9 cellular contexts compared by ENCODE assay signal in the genomic region with DNA sequence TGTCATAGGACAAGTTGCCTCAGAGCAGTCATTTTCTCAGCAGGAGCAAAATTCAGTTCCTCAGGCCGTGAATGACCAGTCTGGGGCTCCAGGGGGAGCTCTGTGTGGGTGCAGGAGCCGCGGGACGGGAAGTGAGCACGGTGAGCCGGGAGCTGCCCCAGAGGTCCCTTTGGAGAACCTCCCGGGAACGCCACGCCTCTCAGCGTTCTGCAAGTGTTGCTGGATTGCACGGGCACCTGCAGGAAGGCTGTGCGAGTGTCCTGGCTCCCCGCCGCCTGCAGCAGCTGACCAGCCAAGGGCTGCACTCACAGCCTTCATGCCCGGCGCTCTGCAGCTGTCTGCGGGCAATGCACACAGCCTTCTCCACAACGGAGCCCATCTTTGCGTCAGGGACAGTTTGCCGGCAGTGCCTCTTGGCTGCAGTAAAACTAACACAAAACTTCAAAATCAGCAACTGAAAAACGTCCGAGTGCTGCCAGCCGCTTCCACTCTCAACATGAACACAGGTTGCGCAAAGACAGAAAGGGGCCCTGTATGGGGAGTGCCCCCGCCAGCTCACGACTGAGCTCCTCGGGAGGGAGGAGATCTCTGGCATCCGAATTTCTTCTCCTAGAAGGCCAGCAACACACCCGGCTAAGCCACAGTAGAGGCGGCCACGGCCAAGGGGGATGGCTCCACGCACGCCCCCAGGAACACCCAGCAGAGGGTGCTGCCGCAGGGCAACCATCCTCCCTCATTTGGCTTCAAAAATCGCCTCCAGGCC. TPM values are rescaled to one million over a fixed set of nuclear protein-coding genes. Genes with fewer than 3 reads are reported as not detected.
DNase-seq lines count a peak whose midpoint lies in the region; ATAC-seq, FAIRE-seq and TF ChIP-seq lines count a peak whose summit lies in the region.
"Had no signal": no experiment of that assay in that cellular context is flagged by ENCODE, and none has a peak within 500 bp of the region (broad histone marks: within the 10 kb centered on the region; RNA-seq: fewer than 3 reads in every experiment).

No MANE protein-coding gene starts in this region.

- no peaks in the 10 kb centered on the region for H3K9me3 ChIP-seq in OCI-LY7 (ENCODE audit: low read length)
- H3K9me3 ChIP-seq in H1 (ENCODE audit: insufficient read depth in 2 of 2, low read depth in 1 of 2, low read length in 1 of 2): no peaks in the 10 kb centered on the region
- H3K9me3 ChIP-seq in vagina: no peaks in the 10 kb centered on the region

- DNase-seq in HFF-Myc (ENCODE audit: extremely low read depth, low read depth) (peak; percentile 32), OCI-LY7 (ENCODE audit: low spot score) (no peak), H1 (ENCODE audit: low read depth in 1 of 2, low spot score in 2 of 2) (peak; percentile 21 to 68), lung microvascular endothelial cell (ENCODE audit: low read depth in 2 of 2) (peak; percentile 66 to 76), vagina (ENCODE audit: extremely low spot score in 2 of 2) (no peak)

- H3K79me2 ChIP-seq in OCI-LY7 (ENCODE audit: insufficient read depth, low read depth, low read length): no peaks in the 10 kb centered on the region
- no peaks in the 10 kb centered on the region for H3K79me2 ChIP-seq in H1 (ENCODE audit: control insufficient read depth in 1 of 2, insufficient read depth in 2 of 2, low read length in 2 of 2)

- 72% methylated on average over 35 of the region's 35 CpGs; no CpG with 5 or more reads in 1 of the 2 experiments for WGBS in H1 (ENCODE audit: extremely low coverage in 1 of 2, insufficient coverage in 1 of 2, insufficient read length in 1 of 2, insufficient replicate concordance in 2 of 2, low coverage in 1 of 2, low lambda C conversion rate in 2 of 2, missing lambda C conversion rate in 1 of 2), 2 experiments

- H3K56ac ChIP-seq in H1 (replicated peaks; ENCODE audit: insufficient read length, low read depth, low read length): no peak overlapping the region

- no peak overlapping the region for H2AK5ac ChIP-seq in H1 (ENCODE audit: low read depth, low read length)

- POLR2A ChIA-PET in OCI-LY7 (lab: Charles Lee): no interaction called here
- POLR2A ChIA-PET in H1 (lab: Charles Lee; ENCODE audit: partially characterized antibody): interaction anchor here (0.8 to 1.5 kb wide), 4 partner anchors 32 to 448 kb away, joined by 3 to 5 read pairs (median 4); partner anchors contain the start of genes ACTG1, CEP131 and MRPL12

- no peak overlapping the region for H2BK5ac ChIP-seq in H1 (ENCODE audit: low read depth, low read length)

- no peak for TF ChIP-seq EP300 in H1 (IDR thresholded peaks at IDR 0.05; ENCODE audit: borderline replicate concordance in 1 of 2, low read depth in 2 of 2, low read length in 2 of 2)

- H3K4me3 ChIP-seq in HFF-Myc (replicated peaks; ENCODE audit: low read depth, low read length) (no peak overlapping the region), OCI-LY7 (ENCODE audit: low read depth, low read length, poor library complexity, severe bottlenecking) (no peak overlapping the region), H1 (ENCODE audit: extremely low read depth in 1 of 4, insufficient read depth in 2 of 4, low read depth in 3 of 4, low read length in 4 of 4) (no peak overlapping the region), vagina (no peak overlapping the region)
- H3K4me3 ChIP-seq: PC-9 had no signal

- BruUV-seq in OCI-LY7 (replicated peaks; lab: Mats Ljungman, UMichigan): no TSS peak

- H2BK15ac ChIP-seq in H1 (ENCODE audit: low read length): no peak overlapping the region

- TF ChIP-seq CTCF in HFF-Myc (IDR thresholded peaks at IDR 0.05; ENCODE audit: low read depth, low read length, missing control alignments) (peak; percentile 77), OCI-LY7 (conservative IDR thresholded peaks at IDR 0.05; ENCODE audit: low read length) (peak; percentile 59), H1 (IDR thresholded peaks at IDR 0.05; ENCODE audit: control extremely low read depth in 1 of 3, insufficient read depth in 1 of 3, low read depth in 1 of 3, low read length in 3 of 3) (peak; percentile 46 to 59 (median 52)), vagina (IDR thresholded peaks at IDR 0.05) (peak; percentile 7 to 40 (median 34))

- no peak for FAIRE-seq in H1 (lab: Jason Lieb, UNC)

- H3K27ac ChIP-seq in OCI-LY7 (ENCODE audit: low read depth, low read length, poor library complexity, severe bottlenecking) (no peak overlapping the region), H1 (ENCODE audit: low read depth, low read length) (no peak overlapping the region), vagina (peak overlapping the region; percentile 17)
- H3K27ac ChIP-seq: PC-9 had no signal

- no peak overlapping the region for H3K4ac ChIP-seq in H1 (replicated peaks; ENCODE audit: insufficient read length, low read depth, low read length)

- no peak for ATAC-seq in HG02588 (IDR thresholded peaks at IDR 0.05; ENCODE audit: unreplicated experiment)
- ATAC-seq in HG02642 (IDR thresholded peaks at IDR 0.05; ENCODE audit: poor library complexity, unreplicated experiment): no peak
- ATAC-seq in GM19023 (IDR thresholded peaks at IDR 0.05; ENCODE audit: unreplicated experiment): no peak

- H2AFZ ChIP-seq in OCI-LY7 (ENCODE audit: low read length) (no peak overlapping the region), H1 (ENCODE audit: low read length) (no peak overlapping the region)
- H2AFZ ChIP-seq: PC-9 had no signal

- no peak overlapping the region for H3K4me2 ChIP-seq in OCI-LY7 (ENCODE audit: low read length)
- H3K4me2 ChIP-seq in H1 (ENCODE audit: insufficient read depth in 1 of 2, low read depth in 2 of 2, low read length in 2 of 2): no peak overlapping the region
- H3K4me2 ChIP-seq: PC-9 had no signal

- peak; percentile 29 to 45; a peak in 3 of 4 replicates for TF ChIP-seq RAD21 in H1 (IDR thresholded peaks at IDR 0.05 in 1 of 2, conservative IDR thresholded peaks at IDR 0.05 in 1 of 2; ENCODE audit: low read depth in 2 of 2, low read length in 2 of 2)

- peaks cover 32% of the 10 kb centered on the region for H3K4me1 ChIP-seq in OCI-LY7 (ENCODE audit: insufficient read depth, low read length, poor library complexity, severe bottlenecking)
- H3K4me1 ChIP-seq in H1 (replicated peaks in 1 of 4; ENCODE audit: control insufficient read depth in 3 of 4, insufficient read depth in 4 of 4, low read length in 3 of 4): peaks cover 0 to 8% (median 2%) of the 10 kb centered on the region in 4 experiments; a peak in 3 of 7 replicates
- peaks cover 24% of the 10 kb centered on the region for H3K4me1 ChIP-seq in vagina

- no peak overlapping the region for H2BK20ac ChIP-seq in H1 (ENCODE audit: low read length)

- TF ChIP-seq POLR2A in H1 (IDR thresholded peaks at IDR 0.05; ENCODE audit: control extremely low read depth in 1 of 2, low read depth in 2 of 2, low read length in 2 of 2) (no peak), vagina (IDR thresholded peaks at IDR 0.05) (no peak)

- no peaks in the 10 kb centered on the region for H3K79me1 ChIP-seq in H1 (ENCODE audit: low read depth, low read length)

- H3K36me3 ChIP-seq in OCI-LY7 (ENCODE audit: insufficient read depth, low read length) (peaks cover 25% of the 10 kb centered on the region), H1 (ENCODE audit: control insufficient read depth in 2 of 4, insufficient read depth in 4 of 4, low read length in 3 of 4) (peaks cover 0 to 7% (median 4%) of the 10 kb centered on the region in 4 experiments; a peak in 3 of 8 replicates), vagina (peaks cover 0 to 27% of the 10 kb centered on the region in 2 donors)

- H2BK120ac ChIP-seq in H1 (replicated peaks; ENCODE audit: low read depth, low read length): no peak overlapping the region

- no peak overlapping the region for H4K8ac ChIP-seq in H1 (ENCODE audit: extremely low read depth, insufficient read depth, low read length)

- no peak overlapping the region for H4K91ac ChIP-seq in H1 (replicated peaks; ENCODE audit: insufficient read length, low read length)

- H3K27me3 ChIP-seq in H1 (replicated peaks in 1 of 4; ENCODE audit: control insufficient read depth in 3 of 4, extremely low read depth in 1 of 4, insufficient read depth in 3 of 4, low read length in 3 of 4) (no peaks in the 10 kb centered on the region), vagina (no peaks in the 10 kb centered on the region)

- H3K23me2 ChIP-seq in H1 (ENCODE audit: low read depth, low read length): peaks cover 6% of the 10 kb centered on the region; the same call in 1 of the 2 replicates

- intact Hi-C loops in OCI-LY7 (cut with micrococcal nuclease; ENCODE audit: unreplicated experiment): no loop called here
- intact Hi-C loops in vagina (cut with DNase I): loop anchor here (2.0 to 10.0 kb wide), 2 partner anchors 228 to 340 kb away; no protein-coding TSS in a partner anchor

- H3K14ac ChIP-seq in H1 (ENCODE audit: insufficient read length): no peak overlapping the region

- CTCF ChIA-PET in OCI-LY7 (lab: Charles Lee; ENCODE audit: unreplicated experiment) (no interaction called here), H1 (lab: Charles Lee; ENCODE audit: partially characterized antibody) (interaction anchor here (0.6 to 7.0 kb wide), 42 partner anchors 10 to 346 kb away, joined by 3 to 50 read pairs (median 4); partner anchors contain the start of genes BAHCC1 and FAAP100)

- H3K18ac ChIP-seq in H1 (ENCODE audit: extremely low read depth, low read length): peak overlapping the region; percentile 38; the same call in 1 of the 2 replicates

- H3K23ac ChIP-seq in H1 (ENCODE audit: insufficient read length): no peak overlapping the region

- H3K9ac ChIP-seq in H1 (replicated peaks in 1 of 4; ENCODE audit: extremely low read depth in 1 of 4, low read depth in 3 of 4, low read length in 3 of 4): no peak overlapping the region

- H4K20me1 ChIP-seq in OCI-LY7 (ENCODE audit: insufficient read depth, low read length) (no peaks in the 10 kb centered on the region), H1 (replicated peaks in 1 of 2; ENCODE audit: control insufficient read depth in 1 of 2, insufficient read depth in 2 of 2, low read length in 2 of 2) (peaks cover 0 to 14% of the 10 kb centered on the region in 2 experiments)

- no peaks in the 10 kb centered on the region for H3K9me2 ChIP-seq in OCI-LY7 (ENCODE audit: insufficient read depth, low read length)

- H4K5ac ChIP-seq in H1 (ENCODE audit: insufficient read length, low read depth, low read length): no peak overlapping the region

- H2BK12ac ChIP-seq in H1 (ENCODE audit: low read depth, low read length): no peak overlapping the region

RNA-seq across cellular contexts. Expression of gene NDUFAF8, which starts 16.0 kb away (rescaled TPM):
- total RNA-seq in OCI-LY7 (2014; rRNA removed; shearing (Covaris generic)): 129 and 161 TPM in 2 replicates
- total RNA-seq in OCI-LY7 (2022) (151 and 165 TPM in 2 replicates), lung microvascular endothelial cell (21.8 and 28.5 TPM in 2 replicates), vagina (52.5 TPM)
- total RNA-seq in H1 (2021; fragmentation: NEBNext Ultra II Directional; extraction: Animal tissue kit (Norgen Biotek cat#: 25700)): 48.9 and 60.2 TPM in 2 replicates
- polyA plus RNA-seq in H1 (2011; rRNA removed): 91.1 and 95.6 TPM in 2 replicates
- polyA plus RNA-seq in H1 (2011; cell fraction: cytosol; rRNA removed): 88.1 TPM
- polyA plus RNA-seq in H1 (2011; cell fraction: nucleus; rRNA removed): 56.3 TPM
- polyA plus RNA-seq in H1 (2012, experiment 1 of 2): 123 to 151 TPM (median 134 TPM) in 4 replicates
- polyA plus RNA-seq in H1 (2012, experiment 2 of 2): 129 TPM
- polyA plus RNA-seq in H1 (2013, experiment 1 of 2): 160 TPM
- 163 TPM for polyA plus RNA-seq in H1 (2013, experiment 2 of 2)
- 7.2 and 14.2 TPM in 2 replicates for polyA minus RNA-seq in H1 (2011; rRNA and poly(A)+ RNA removed)
- polyA minus RNA-seq in H1 (2011; cell fraction: cytosol; rRNA and poly(A)+ RNA removed): 20.0 TPM
- 21.6 TPM for polyA minus RNA-seq in H1 (2011; cell fraction: nucleus; rRNA and poly(A)+ RNA removed)

RNA-seq across cellular contexts. Expression of gene TEPSIN, which starts 16.3 kb away (rescaled TPM):
- 29.7 and 46.4 TPM in 2 replicates for total RNA-seq in OCI-LY7 (2014; rRNA removed; shearing (Covaris generic))
- total RNA-seq in OCI-LY7 (2022) (75.3 and 78.9 TPM in 2 replicates), lung microvascular endothelial cell (5.2 and 8.3 TPM in 2 replicates), vagina (35.4 TPM)
- 22.9 and 26.0 TPM in 2 replicates for total RNA-seq in H1 (2021; fragmentation: NEBNext Ultra II Directional; extraction: Animal tissue kit (Norgen Biotek cat#: 25700))
- 28.0 and 59.8 TPM in 2 replicates for polyA plus RNA-seq in H1 (2011; rRNA removed)
- polyA plus RNA-seq in H1 (2011; cell fraction: cytosol; rRNA removed): 31.4 TPM
- polyA plus RNA-seq in H1 (2011; cell fraction: nucleus; rRNA removed): 172 TPM
- polyA plus RNA-seq in H1 (2012, experiment 1 of 2): 16.6 to 27.7 TPM (median 21.3 TPM) in 4 replicates
- polyA plus RNA-seq in H1 (2012, experiment 2 of 2): 14.6 TPM
- 24.1 TPM for polyA plus RNA-seq in H1 (2013, experiment 1 of 2)
- polyA plus RNA-seq in H1 (2013, experiment 2 of 2): 19.1 TPM
- 7.9 and 10.5 TPM in 2 replicates for polyA minus RNA-seq in H1 (2011; rRNA and poly(A)+ RNA removed)
- polyA minus RNA-seq in H1 (2011; cell fraction: cytosol; rRNA and poly(A)+ RNA removed): 19.7 TPM
- polyA minus RNA-seq in H1 (2011; cell fraction: nucleus; rRNA and poly(A)+ RNA removed): 44.0 TPM

RNA-seq across cellular contexts. Expression of gene CEP131, which starts 32.4 kb away (rescaled TPM):
- 32.9 and 35.0 TPM in 2 replicates for total RNA-seq in OCI-LY7 (2014; rRNA removed; shearing (Covaris generic))
- total RNA-seq in OCI-LY7 (2022): 36.0 and 38.6 TPM in 2 replicates
- total RNA-seq in H1 (2021; fragmentation: NEBNext Ultra II Directional; extraction: Animal tissue kit (Norgen Biotek cat#: 25700)): 22.5 and 23.2 TPM in 2 replicates
- 5.9 and 11.5 TPM in 2 replicates for polyA plus RNA-seq in H1 (2011; rRNA removed)
- polyA plus RNA-seq in H1 (2011; cell fraction: cytosol; rRNA removed): 19.5 TPM
- polyA plus RNA-seq in H1 (2011; cell fraction: nucleus; rRNA removed): 51.9 TPM
- 12.1 to 30.1 TPM (median 26.5 TPM) in 4 replicates for polyA plus RNA-seq in H1 (2012, experiment 1 of 2)
- 11.9 TPM for polyA plus RNA-seq in H1 (2012, experiment 2 of 2)
- polyA plus RNA-seq in H1 (2013, experiment 1 of 2): 11.2 TPM
- 10.1 TPM for polyA plus RNA-seq in H1 (2013, experiment 2 of 2)
- 3.9 and 4.0 TPM in 2 replicates for polyA minus RNA-seq in H1 (2011; rRNA and poly(A)+ RNA removed)
- 13.9 TPM for polyA minus RNA-seq in H1 (2011; cell fraction: cytosol; rRNA and poly(A)+ RNA removed)
- polyA minus RNA-seq in H1 (2011; cell fraction: nucleus; rRNA and poly(A)+ RNA removed): 14.3 TPM
- total RNA-seq in lung microvascular endothelial cell: 4.4 and 6.8 TPM in 2 replicates
- 6.1 TPM for total RNA-seq in vagina

RNA-seq across cellular contexts. Expression of gene SLC38A10, which starts 40.0 kb away (rescaled TPM):
- total RNA-seq in OCI-LY7 (2014; rRNA removed; shearing (Covaris generic)): 50.5 and 56.0 TPM in 2 replicates
- total RNA-seq in OCI-LY7 (2022) (147 and 150 TPM in 2 replicates), lung microvascular endothelial cell (40.3 and 52.0 TPM in 2 replicates), vagina (67.5 TPM)
- 35.7 and 41.0 TPM in 2 replicates for total RNA-seq in H1 (2021; fragmentation: NEBNext Ultra II Directional; extraction: Animal tissue kit (Norgen Biotek cat#: 25700))
- polyA plus RNA-seq in H1 (2011; rRNA removed): 26.4 and 44.4 TPM in 2 replicates
- polyA plus RNA-seq in H1 (2011; cell fraction: cytosol; rRNA removed): 26.3 TPM
- 76.9 TPM for polyA plus RNA-seq in H1 (2011; cell fraction: nucleus; rRNA removed)
- polyA plus RNA-seq in H1 (2012, experiment 1 of 2): 24.8 to 37.5 TPM (median 34.7 TPM) in 4 replicates
- polyA plus RNA-seq in H1 (2012, experiment 2 of 2): 22.5 TPM
- polyA plus RNA-seq in H1 (2013, experiment 1 of 2): 29.8 TPM
- polyA plus RNA-seq in H1 (2013, experiment 2 of 2): 28.9 TPM
- polyA minus RNA-seq in H1 (2011; rRNA and poly(A)+ RNA removed): 35.9 and 40.0 TPM in 2 replicates
- polyA minus RNA-seq in H1 (2011; cell fraction: cytosol; rRNA and poly(A)+ RNA removed): 38.1 TPM
- 47.8 TPM for polyA minus RNA-seq in H1 (2011; cell fraction: nucleus; rRNA and poly(A)+ RNA removed)

Comparison
In these comparisons a context has a peak if more than half of its experiments do, and no peak if none do; other contexts are left out.
1. DNase-seq: peak in HFF-Myc (single experiment), H1 (2 of 2) and lung microvascular endothelial cell (2 of 2); none in OCI-LY7 (single experiment) and vagina (0 of 2).
2. Peak in every context shown above with its lines, with median percentiles within 50 percentile points of each other: CTCF ChIP-seq.